Comparison of ENCODE assay signal across 7 cellular contexts in the genomic region with DNA sequence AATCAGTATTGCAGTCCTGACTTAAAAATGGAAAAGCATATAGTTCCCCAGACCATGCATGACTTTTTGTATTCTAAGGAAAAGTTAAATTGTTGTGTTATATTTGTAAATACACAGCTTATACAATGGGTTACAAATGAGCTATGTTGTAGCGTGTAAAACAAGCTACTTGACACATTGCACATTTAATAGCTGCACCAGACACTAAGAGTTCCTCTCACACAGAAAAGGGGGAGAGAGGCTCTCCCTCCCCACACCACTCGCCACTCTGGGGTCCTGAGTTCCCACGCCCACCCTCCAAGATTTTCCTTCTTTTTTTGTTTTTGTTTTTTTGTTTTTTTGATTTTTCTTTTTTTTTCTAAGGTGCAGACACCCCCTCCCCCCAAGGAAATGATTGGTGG. TPM values are rescaled to one million over a fixed set of nuclear protein-coding genes. Genes with fewer than 3 reads are reported as not detected.
DNase-seq lines count a peak whose midpoint lies in the region; ATAC-seq, FAIRE-seq and TF ChIP-seq lines count a peak whose summit lies in the region.

No MANE protein-coding gene starts in this region.

- H2BK120ac ChIP-seq in neuronal stem cell (ENCODE audit: low read depth, low read length), result no peak overlapping the region

- H3K14ac ChIP-seq in neuronal stem cell (ENCODE audit: low read length), result no peak overlapping the region

- H3K4me1 Mint-ChIP-seq in stimulated activated naive B cell treated with anti-CD40 and anti-IgM and Interleukin-4, amounts not matched to agents 10 μg/mL and 1 μg/mL and 100 μg/mL, for 72 hours, result peaks cover 47 to 76% of the 10 kb centered on the region in 2 donors

- no CpG with 5 or more reads among the region's 3 CpGs for WGBS in neuronal stem cell (ENCODE audit: extremely low coverage in 2 of 2, insufficient read length in 2 of 2, insufficient replicate concordance in 1 of 2), 2 donors

- H3K27ac Mint-ChIP-seq in stimulated activated naive B cell treated with anti-CD40 and anti-IgM and Interleukin-4, amounts not matched to agents 10 μg/mL and 1 μg/mL and 100 μg/mL, for 72 hours, result no peak overlapping the region

- H3K4me1 ChIP-seq in Loucy (ENCODE audit: insufficient read depth, low read length, poor library complexity, severe bottlenecking) (peaks cover 52% of the 10 kb centered on the region), adipocyte (ENCODE audit: control insufficient read depth, insufficient read depth, low read length) (peaks cover 64% of the 10 kb centered on the region), keratinocyte (ENCODE audit: control insufficient read depth, extremely low read depth, insufficient read depth, low read length) (peaks cover 64% of the 10 kb centered on the region), neuronal stem cell (ENCODE audit: control insufficient read depth in 2 of 2, insufficient read depth in 1 of 2, low read depth in 1 of 2, low read length in 2 of 2) (peaks cover 6 to 10% of the 10 kb centered on the region in 2 donors)

- H4K8ac ChIP-seq in neuronal stem cell (ENCODE audit: low read depth, low read length), result no peak overlapping the region

- H3K23ac ChIP-seq in neuronal stem cell (ENCODE audit: low read depth, low read length, poor library complexity), result no peak overlapping the region

- no peak overlapping the region for H3K4ac ChIP-seq in neuronal stem cell (ENCODE audit: low read length)

- peak overlapping the region; percentile 14 to 89 for H3K4me3 Mint-ChIP-seq in stimulated activated naive B cell treated with anti-CD40 and anti-IgM and Interleukin-4, amounts not matched to agents 10 μg/mL and 1 μg/mL and 100 μg/mL, for 72 hours

- TF ChIP-seq CTCF in Loucy (conservative IDR thresholded peaks at IDR 0.05; ENCODE audit: low read length), result no peak
- no peak for TF ChIP-seq CTCF in keratinocyte (optimal IDR thresholded peaks at IDR 0.05 in 1 of 3, IDR thresholded peaks at IDR 0.05 in 1 of 3, conservative IDR thresholded peaks at IDR 0.05 in 1 of 3; ENCODE audit: extremely low read depth in 1 of 3, insufficient read depth in 2 of 3, low read length in 3 of 3)

- peak overlapping the region; percentile 92 for H3K4me2 ChIP-seq in Loucy (ENCODE audit: low read depth, low read length, poor library complexity, severe bottlenecking)
- peak overlapping the region; percentile 97 for H3K4me2 ChIP-seq in keratinocyte (ENCODE audit: control insufficient read depth, extremely low read depth, insufficient read depth, low read depth, low read length)
- no peak overlapping the region for H3K4me2 ChIP-seq in neuronal stem cell (ENCODE audit: insufficient read depth, low read length, poor library complexity, severe bottlenecking)

- H3K27ac ChIP-seq in keratinocyte (ENCODE audit: control insufficient read depth, insufficient read depth, low read length), result peak overlapping the region; percentile 100
- no peak overlapping the region for H3K27ac ChIP-seq in neuronal stem cell (replicated peaks; ENCODE audit: low read length)

- H3K9me2 ChIP-seq in Loucy (replicated peaks; ENCODE audit: low read depth, low read length), result no peaks in the 10 kb centered on the region

- peaks cover 67% of the 10 kb centered on the region for H3K79me2 ChIP-seq in Loucy (ENCODE audit: insufficient read depth, low read length)
- peaks cover 48% of the 10 kb centered on the region for H3K79me2 ChIP-seq in keratinocyte (ENCODE audit: control insufficient read depth, insufficient read depth, low read length)

- H2BK15ac ChIP-seq in neuronal stem cell (ENCODE audit: low read length), result no peak overlapping the region

- H3F3A ChIP-seq in Loucy (ENCODE audit: low read depth), result peaks cover 5% of the 10 kb centered on the region; the same call in 1 of the 2 replicates

- no peak overlapping the region for H2AFZ ChIP-seq in Loucy (ENCODE audit: low read length)
- no peak overlapping the region for H2AFZ ChIP-seq in keratinocyte (ENCODE audit: control insufficient read depth, low read length)
- H2AFZ ChIP-seq in neuronal stem cell (ENCODE audit: low read length), result no peak overlapping the region

- no peaks in the 10 kb centered on the region for H3K27me3 ChIP-seq in Loucy (ENCODE audit: insufficient read depth, low read length, poor library complexity, severe bottlenecking)
- H3K27me3 ChIP-seq in adipocyte (replicated peaks; ENCODE audit: control insufficient read depth, insufficient read depth, low read length), result no peaks in the 10 kb centered on the region
- H3K27me3 ChIP-seq in keratinocyte (ENCODE audit: control insufficient read depth, extremely low read depth, insufficient read depth, low read length), result no peaks in the 10 kb centered on the region
- no peaks in the 10 kb centered on the region for H3K27me3 ChIP-seq in neuronal stem cell (ENCODE audit: control insufficient read depth in 3 of 3, insufficient read depth in 3 of 3, low read depth in 1 of 3, low read length in 3 of 3)

- no peak for FAIRE-seq in keratinocyte (lab: Jason Lieb, UNC)

- no peak overlapping the region for H2BK5ac ChIP-seq in neuronal stem cell (ENCODE audit: low read length)

- no peak overlapping the region for H4K91ac ChIP-seq in neuronal stem cell (ENCODE audit: low read depth, low read length, poor library complexity)

- H4K20me1 ChIP-seq in Loucy (ENCODE audit: insufficient read depth, low read length, poor library complexity, severe bottlenecking) (peaks cover 57% of the 10 kb centered on the region), keratinocyte (ENCODE audit: control insufficient read depth, extremely low read depth, insufficient read depth, low read length) (peaks cover 44% of the 10 kb centered on the region)

- no peak overlapping the region for H3K18ac ChIP-seq in neuronal stem cell (ENCODE audit: low read length)

- H3K9me3 Mint-ChIP-seq in stimulated activated naive B cell treated with anti-CD40 and anti-IgM and Interleukin-4, amounts not matched to agents 10 μg/mL and 1 μg/mL and 100 μg/mL, for 72 hours, result no peaks in the 10 kb centered on the region

- dilution Hi-C loops in keratinocyte (cut with MboI; ENCODE audit: extremely low pct_ligation_motif_present, low sequenced_read_pairs), result no loop called here

- peaks cover 9% of the 10 kb centered on the region for H3K79me1 ChIP-seq in neuronal stem cell (ENCODE audit: low read depth, low read length)

- ATAC-seq in stimulated activated naive B cell treated with anti-CD40 and anti-IgM and Interleukin-4, amounts not matched to agents 10 μg/mL and 1 μg/mL and 100 μg/mL, for 72 hours (replicated peaks), result no peak

- H3K9ac ChIP-seq in Loucy (ENCODE audit: low read depth, low read length, poor library complexity, severe bottlenecking), result no peak overlapping the region
- peak overlapping the region; percentile 100 for H3K9ac ChIP-seq in adipocyte (ENCODE audit: low read length)
- H3K9ac ChIP-seq in keratinocyte (ENCODE audit: control insufficient read depth, extremely low read depth, insufficient read depth, low read length), result peak overlapping the region; percentile 96
- H3K9ac ChIP-seq in neuronal stem cell (ENCODE audit: low read depth, low read length, poor library complexity), result no peak overlapping the region

- H3K27me3 Mint-ChIP-seq in stimulated activated naive B cell treated with anti-CD40 and anti-IgM and Interleukin-4, amounts not matched to agents 10 μg/mL and 1 μg/mL and 100 μg/mL, for 72 hours, result no peaks in the 10 kb centered on the region

- no peak overlapping the region for H2AK5ac ChIP-seq in neuronal stem cell (ENCODE audit: low read depth, low read length)

- no peaks in the 10 kb centered on the region for H3K9me3 ChIP-seq in Loucy (ENCODE audit: insufficient read depth, low read depth, low read length)
- no peaks in the 10 kb centered on the region for H3K9me3 ChIP-seq in adipocyte (ENCODE audit: control insufficient read depth, low read length)
- H3K9me3 ChIP-seq in keratinocyte (ENCODE audit: control insufficient read depth, low read depth, low read length), result no peaks in the 10 kb centered on the region
- peaks cover 0 to 8% of the 10 kb centered on the region in 2 donors for H3K9me3 ChIP-seq in neuronal stem cell (replicated peaks in 1 of 2; ENCODE audit: control insufficient read depth in 2 of 2, insufficient read depth in 1 of 2, low read depth in 1 of 2, low read length in 2 of 2)

- H3K4me3 ChIP-seq in Loucy (ENCODE audit: low read length, poor library complexity, severe bottlenecking) (no peak overlapping the region), adipocyte (ENCODE audit: low read length) (peak overlapping the region; percentile 96), keratinocyte (ENCODE audit: control insufficient read depth in 2 of 3, extremely low read depth in 1 of 3, insufficient read depth in 2 of 3, low read depth in 1 of 3, low read length in 3 of 3) (peak overlapping the region in 2 of 3 experiments; percentile 23 to 98), neuronal stem cell (ENCODE audit: low read length in 2 of 2) (no peak overlapping the region)

- no peaks in the 10 kb centered on the region for H3K9me1 ChIP-seq in keratinocyte (ENCODE audit: control insufficient read depth, extremely low read depth, insufficient read depth, low read length)

- DNase-seq in adipocyte (ENCODE audit: low read depth) (no peak), keratinocyte (ENCODE audit: low read depth, low spot score) (no peak), NOMO-1 treated with dmso at 0.1 percent for 144 hours (lab: John Stamatoyannopoulos, UW; ENCODE audit: unreplicated experiment) (no peak), NCI-H128 (lab: John Stamatoyannopoulos, UW; ENCODE audit: unreplicated experiment) (no peak), neuronal stem cell (ENCODE audit: low spot score) (no peak)
- no peak for DNase-seq in stimulated activated naive B cell treated with anti-CD40 and anti-IgM and Interleukin-4, amounts not matched to agents 10 μg/mL and 1 μg/mL and 100 μg/mL, for 72 hours

- H3K36me3 ChIP-seq in Loucy (ENCODE audit: insufficient read depth, low read length), result peaks cover 52% of the 10 kb centered on the region
- peaks cover 65% of the 10 kb centered on the region for H3K36me3 ChIP-seq in adipocyte (ENCODE audit: control insufficient read depth, insufficient read depth, low read length, severe bottlenecking)
- peaks cover 42 to 59% of the 10 kb centered on the region in 2 experiments for H3K36me3 ChIP-seq in keratinocyte (ENCODE audit: control insufficient read depth in 2 of 2, extremely low read depth in 1 of 2, insufficient read depth in 2 of 2, low read length in 2 of 2)
- peaks cover 31 to 72% of the 10 kb centered on the region in 2 donors for H3K36me3 ChIP-seq in neuronal stem cell (replicated peaks in 1 of 2; ENCODE audit: control insufficient read depth in 2 of 2, insufficient read depth in 2 of 2, low read length in 2 of 2)

- no peak overlapping the region for H2BK12ac ChIP-seq in neuronal stem cell (ENCODE audit: low read length)

- peaks cover 76 to 86% of the 10 kb centered on the region in 2 donors for H3K36me3 Mint-ChIP-seq in stimulated activated naive B cell treated with anti-CD40 and anti-IgM and Interleukin-4, amounts not matched to agents 10 μg/mL and 1 μg/mL and 100 μg/mL, for 72 hours

RNA-seq across cellular contexts. Expression of gene KLF6, which starts 6.3 kb away (rescaled TPM):
- 174 to 250 TPM (median 213 TPM) in 3 replicates for polyA plus RNA-seq in keratinocyte
- polyA plus RNA-seq in keratinocyte (2011; ENCODE audit: low read depth), result 159 TPM
- polyA plus RNA-seq in keratinocyte (2011; cell fraction: cytosol; rRNA removed), result 111 and 137 TPM in 2 replicates
- polyA plus RNA-seq in keratinocyte (2011; cell fraction: nucleus; rRNA removed), result 564 and 626 TPM in 2 replicates
- polyA plus RNA-seq in keratinocyte (2012; ENCODE audit: low replicate concordance), result 148 and 270 TPM in 2 replicates
- polyA minus RNA-seq in keratinocyte, result 425 to 516 TPM (median 456 TPM) in 3 replicates
- polyA minus RNA-seq in keratinocyte (2011; cell fraction: cytosol; rRNA and poly(A)+ RNA removed), result 131 TPM
- polyA minus RNA-seq in keratinocyte (2011; cell fraction: nucleus; rRNA and poly(A)+ RNA removed), result 587 and 853 TPM in 2 replicates
- polyA plus RNA-seq in neuronal stem cell (2013, experiment 1 of 2), result 12.9 TPM
- polyA plus RNA-seq in neuronal stem cell (2013, experiment 2 of 2), result 13.2 TPM

Comparison
In these comparisons a context has a peak if more than half of its experiments do, and no peak if none do; other contexts are left out.
1. H3K4me3 ChIP-seq: peak in adipocyte (single experiment) and keratinocyte (2 of 3); none in Loucy (single experiment) and neuronal stem cell (0 of 2).
2. H3K9ac ChIP-seq: peak in adipocyte (single experiment) and keratinocyte (single experiment); none in Loucy (single experiment) and neuronal stem cell (single experiment).